Comparison of ENCODE assay signal across 24 cellular contexts in genomic region chr3:170463011-170463410, GRCh38. TPM values are rescaled to one million over a fixed set of nuclear protein-coding genes. Genes with fewer than 3 reads are reported as not detected.
"Had no signal": no experiment of that assay in that cellular context is flagged by ENCODE, and none has a peak within 500 bp of the region (broad histone marks: within the 10 kb centered on the region; RNA-seq: fewer than 3 reads in every experiment).

No MANE protein-coding gene starts in this region.

- DNase-seq: IMR-90, Karpas-422, KG1, MG63, NCI-H1092, NCI-H1105 treated with DMSO at 0.1 percent for 48 hours, NCI-H1417 treated with DMSO at 0.1 percent for 48 hours, NCI-H146, NCI-H1694 treated with DMSO at 0.1 percent for 48 hours, NCI-H1930, NCI-H2081, NCI-H2107, NCI-H2227 treated with DMSO at 0.1 percent for 48 hours, NCI-H510A, NCI-H524 treated with DMSO at 0.1 percent for 48 hours, NCI-H69, NCI-H774, RPMI8226, SHP77, SK-N-SH had no signal

- H3K36me3 ChIP-seq: MG63 had no signal

- H3K27me3 ChIP-seq: MG63 had no signal

- H3K9me3 ChIP-seq: MG63, SK-N-SH had no signal

- H3K4me2 ChIP-seq: SK-N-SH had no signal

- FAIRE-seq: HepG2, RCC 7860 had no signal

- ATAC-seq: HepG2 had no signal

- H3K9me2 ChIP-seq: SK-N-SH had no signal

- H3K4me3 ChIP-seq: MG63 had no signal

RNA-seq across cellular contexts. Expression of gene CLDN11, which starts 44.3 kb away (rescaled TPM):
- total RNA-seq: HT1080, SK-MEL-5 had no signal
